ENCODE assay signal across 8 cellular contexts in genomic region chr6:143060806-143061596, GRCh38. TPM values are rescaled to one million over a fixed set of nuclear protein-coding genes. Genes with fewer than 3 reads are reported as not detected.
A peak's percentile ranks its signal among the peaks of the same experiment; 100 is the strongest.
DNase-seq lines count a peak whose midpoint lies in the region; ATAC-seq and TF ChIP-seq lines count a peak whose summit lies in the region.

AIG1 (plus strand) TSS chr6:143060889; CDS start chr6:143060926, 37 bp downstream.

- TF ChIP-seq CTCF in neutrophil (IDR thresholded peaks at IDR 0.05): no peak

- intact Hi-C loops in activated T-helper 1 cell treated with anti-CD3 and anti-CD28 coated beads, Interleukin-12 subunit alpha, Interleukin-12 subunit beta, Interleukin-2, Interleukin-4 antibody, amounts not matched to agents 30 ng/mL and 10 ng/mL and 1 ng/mL, durations not matched to agents 14 hours and 24 hours and 36 hours (cut with micrococcal nuclease): loop anchor here (1.0 to 10.0 kb wide), 5 partner anchors 114 to 914 kb away; partner anchors contain the start of genes ADAT2, NMBR, PEX3 and VTA1

- H3K27me3 ChIP-seq in neutrophil: no peaks in the 10 kb centered on the region

- no peaks in the 10 kb centered on the region for H3K36me3 Mint-ChIP-seq in activated T-helper 1 cell treated with anti-CD3 and anti-CD28 coated beads, Interleukin-12 subunit alpha, Interleukin-12 subunit beta, Interleukin-2, Interleukin-4 antibody, amounts not matched to agents 30 ng/mL and 10 ng/mL and 1 ng/mL, durations not matched to agents 14 hours and 24 hours and 36 hours (ENCODE audit: low read depth)

- peak within 1 kb of the TSS; percentile 95 for H3K27ac ChIP-seq in neutrophil
- H3K27ac ChIP-seq in substantia nigra (ENCODE audit: low read depth, low read length, poor library complexity, severe bottlenecking): peak within 1 kb of the TSS; percentile 91

- no peaks in the 10 kb centered on the region for H3K9me3 Mint-ChIP-seq in activated T-helper 1 cell treated with anti-CD3 and anti-CD28 coated beads, Interleukin-12 subunit alpha, Interleukin-12 subunit beta, Interleukin-2, Interleukin-4 antibody, amounts not matched to agents 30 ng/mL and 10 ng/mL and 1 ng/mL, durations not matched to agents 14 hours and 24 hours and 36 hours

- peak within 1 kb of the TSS; percentile 90 for H3K4me3 Mint-ChIP-seq in activated T-helper 1 cell treated with anti-CD3 and anti-CD28 coated beads, Interleukin-12 subunit alpha, Interleukin-12 subunit beta, Interleukin-2, Interleukin-4 antibody, amounts not matched to agents 30 ng/mL and 10 ng/mL and 1 ng/mL, durations not matched to agents 14 hours and 24 hours and 36 hours

- H3K9me3 ChIP-seq in neutrophil: no peaks in the 10 kb centered on the region

- peaks cover 28% of the 10 kb centered on the region for H3K4me1 Mint-ChIP-seq in activated T-helper 1 cell treated with anti-CD3 and anti-CD28 coated beads, Interleukin-12 subunit alpha, Interleukin-12 subunit beta, Interleukin-2, Interleukin-4 antibody, amounts not matched to agents 30 ng/mL and 10 ng/mL and 1 ng/mL, durations not matched to agents 14 hours and 24 hours and 36 hours (ENCODE audit: low read depth)

- DNase-seq in NCI-H510A treated with DMSO at 0.1 percent for 48 hours (lab: John Stamatoyannopoulos, UW) (peak; percentile 41), NCI-H510A (lab: John Stamatoyannopoulos, UW) (no peak), NCI-H526 treated with DMSO at 0.1 percent for 48 hours (lab: John Stamatoyannopoulos, UW) (peak; percentile 55), fibroblast of peridontal ligament (ENCODE audit: extremely low read depth) (peak; percentile 55), substantia nigra (lab: John Stamatoyannopoulos, UW) (peak in 45 of 49 donors; percentile 51 to 93 (median 78))
- DNase-seq in activated T-helper 1 cell treated with anti-CD3 and anti-CD28 coated beads, Interleukin-12 subunit alpha, Interleukin-12 subunit beta, Interleukin-2, Interleukin-4 antibody, amounts not matched to agents 30 ng/mL and 10 ng/mL and 1 ng/mL, durations not matched to agents 14 hours and 24 hours and 36 hours (ENCODE audit: low spot score): peak; percentile 62

- H3K36me3 ChIP-seq in neutrophil: no peaks in the 10 kb centered on the region

- peak within 1 kb of the TSS; percentile 94 for H3K27ac Mint-ChIP-seq in activated T-helper 1 cell treated with anti-CD3 and anti-CD28 coated beads, Interleukin-12 subunit alpha, Interleukin-12 subunit beta, Interleukin-2, Interleukin-4 antibody, amounts not matched to agents 30 ng/mL and 10 ng/mL and 1 ng/mL, durations not matched to agents 14 hours and 24 hours and 36 hours

- peak; percentile 63 for ATAC-seq in HG02981 (IDR thresholded peaks at IDR 0.05; ENCODE audit: unreplicated experiment)

- H3K27me3 Mint-ChIP-seq in activated T-helper 1 cell treated with anti-CD3 and anti-CD28 coated beads, Interleukin-12 subunit alpha, Interleukin-12 subunit beta, Interleukin-2, Interleukin-4 antibody, amounts not matched to agents 30 ng/mL and 10 ng/mL and 1 ng/mL, durations not matched to agents 14 hours and 24 hours and 36 hours (ENCODE audit: insufficient read depth): no peaks in the 10 kb centered on the region

- peaks cover 26% of the 10 kb centered on the region in 2 experiments for H3K4me1 ChIP-seq in neutrophil (ENCODE audit: control insufficient read depth in 1 of 2, insufficient read depth in 1 of 2, low read depth in 1 of 2, low read length in 1 of 2)

- peak within 1 kb of the TSS; percentile 75 to 80 for H3K4me3 ChIP-seq in neutrophil (ENCODE audit: low read depth in 1 of 2, low read length in 1 of 2)

RNA-seq across cellular contexts. Expression of gene AIG1, which starts in this region (rescaled TPM):
- 2.1 and 2.6 TPM in 2 replicates for total RNA-seq in activated T-helper 1 cell treated with anti-CD3 and anti-CD28 coated beads, Interleukin-12 subunit alpha, Interleukin-12 subunit beta, Interleukin-2, Interleukin-4 antibody, amounts not matched to agents 30 ng/mL and 10 ng/mL and 1 ng/mL, durations not matched to agents 14 hours and 24 hours and 36 hours
